ENCODE assay signal across 27 cellular contexts in the genomic region with DNA sequence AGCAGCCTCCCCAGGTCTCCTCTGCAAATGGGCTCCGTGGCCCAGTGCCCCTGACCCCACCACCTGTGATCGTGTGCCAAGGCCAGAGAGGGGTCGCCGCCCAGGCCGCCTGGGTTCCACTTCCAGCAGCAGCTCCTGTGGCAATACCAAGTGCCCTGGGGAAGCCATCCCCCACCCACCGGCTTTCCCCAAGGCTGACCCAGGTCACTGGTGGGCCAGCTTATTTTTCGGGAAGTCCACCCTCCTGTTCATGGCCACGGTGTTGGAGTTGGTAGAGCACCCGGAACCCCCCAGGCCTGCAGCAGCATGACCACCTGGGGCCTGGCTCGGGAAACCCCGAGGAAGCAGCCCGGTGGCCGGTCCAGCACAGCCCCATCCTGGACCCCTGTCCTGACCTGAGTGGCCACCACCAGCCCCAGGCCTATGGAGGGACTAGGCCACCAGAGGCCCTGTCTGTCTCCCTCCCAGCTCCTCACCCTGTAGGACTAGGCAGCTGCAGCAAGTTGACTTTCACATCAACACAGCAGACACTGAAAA. TPM values are rescaled to one million over a fixed set of nuclear protein-coding genes. Genes with fewer than 3 reads are reported as not detected.
"Had no signal": no experiment of that assay in that cellular context is flagged by ENCODE, and none has a peak within 500 bp of the region (broad histone marks: within the 10 kb centered on the region; RNA-seq: fewer than 3 reads in every experiment).

No MANE protein-coding gene starts in this region.

- ATAC-seq: effector memory CD8-positive, alpha-beta T cell; esophagus mucosa; gastrocnemius medialis; heart left ventricle; left colon; psoas muscle; right cardiac atrium; stimulated activated effector memory CD8-positive, alpha-beta T cell treated with anti-CD3 and anti-CD28 coated beads, Interleukin-12 subunit alpha, Interleukin-12 subunit beta, amount 100 ng/mL, for 72 hours had no signal

- H3K4me3 Mint-ChIP-seq: effector memory CD8-positive, alpha-beta T cell; nephron; neural progenitor cell; stimulated activated effector memory CD8-positive, alpha-beta T cell treated with anti-CD3 and anti-CD28 coated beads, Interleukin-12 subunit alpha, Interleukin-12 subunit beta, amount 100 ng/mL, for 72 hours; type B pancreatic cell had no signal

- H3K27ac Mint-ChIP-seq: effector memory CD8-positive, alpha-beta T cell; nephron; neural progenitor cell; stimulated activated effector memory CD8-positive, alpha-beta T cell treated with anti-CD3 and anti-CD28 coated beads, Interleukin-12 subunit alpha, Interleukin-12 subunit beta, amount 100 ng/mL, for 72 hours; type B pancreatic cell had no signal

- H3K9me3 Mint-ChIP-seq: effector memory CD8-positive, alpha-beta T cell; stimulated activated effector memory CD8-positive, alpha-beta T cell treated with anti-CD3 and anti-CD28 coated beads, Interleukin-12 subunit alpha, Interleukin-12 subunit beta, amount 100 ng/mL, for 72 hours; type B pancreatic cell had no signal

- H3K27me3 Mint-ChIP-seq: effector memory CD8-positive, alpha-beta T cell had no signal

- H3K4me1 Mint-ChIP-seq: neural progenitor cell; stimulated activated effector memory CD8-positive, alpha-beta T cell treated with anti-CD3 and anti-CD28 coated beads, Interleukin-12 subunit alpha, Interleukin-12 subunit beta, amount 100 ng/mL, for 72 hours had no signal

- H3K36me3 Mint-ChIP-seq: neural progenitor cell; stimulated activated effector memory CD8-positive, alpha-beta T cell treated with anti-CD3 and anti-CD28 coated beads, Interleukin-12 subunit alpha, Interleukin-12 subunit beta, amount 100 ng/mL, for 72 hours; type B pancreatic cell had no signal

- DNase-seq: cerebellar nuclear complex; cortex of kidney; effector memory CD8-positive, alpha-beta T cell; foreskin fibroblast; gastrocnemius medialis; heart left ventricle; kidney glomerular epithelial cell; left colon; left ventricle myocardium inferior; mammary epithelial cell; mesendoderm; ovary; posterior cingulate gyrus; psoas muscle; right cardiac atrium; sigmoid colon; stimulated activated CD4-positive, alpha-beta T cell treated with anti-CD3 and anti-CD28 coated beads, Interleukin-4, amount 100 ng/mL, for 24 hours; stimulated activated naive CD4-positive, alpha-beta T cell treated with Interleukin-2 at 50 U/mL for 16 hours; stomach; testis; tibial artery had no signal

RNA-seq across cellular contexts. Expression of a gene that starts 40.8 kb away (rescaled TPM):
- total RNA-seq: skeletal muscle tissue had no signal
